8 cellular contexts compared by ENCODE assay signal in genomic region chr19:50486823-50487515, GRCh38. TPM values are rescaled to one million over a fixed set of nuclear protein-coding genes. Genes with fewer than 3 reads are reported as not detected.
DNase-seq lines count a peak whose midpoint lies in the region; ATAC-seq, FAIRE-seq and TF ChIP-seq lines count a peak whose summit lies in the region.

No MANE protein-coding gene starts in this region.

- FAIRE-seq in endothelial cell of umbilical vein (lab: Jason Lieb, UNC) = no peak

- no TSS peak for BruUV-seq in endothelial cell of umbilical vein (replicated peaks; lab: Mats Ljungman, UMichigan)

- H3K27ac ChIP-seq in BLaER1 treated with 17β-estradiol and CSF1 and Interleukin-3, amounts not matched to agents 10 nM and 100 nM = peak overlapping the region; percentile 56 to 87 (median 80); a peak in 21 of 22 replicates
- H3K27ac ChIP-seq in endothelial cell of umbilical vein (ENCODE audit: insufficient read depth, low read depth, low read length) = no peak overlapping the region
- peak overlapping the region; percentile 36 for H3K27ac ChIP-seq in skeletal muscle tissue (ENCODE audit: low read depth, low read length)

- H3K36me3 ChIP-seq in BLaER1 treated with 17β-estradiol and CSF1 and Interleukin-3, amounts not matched to agents 10 nM and 100 nM = no peaks in the 10 kb centered on the region
- peaks cover 0 to 6% of the 10 kb centered on the region in 2 experiments for H3K36me3 ChIP-seq in endothelial cell of umbilical vein (ENCODE audit: control insufficient read depth in 2 of 2, extremely low read depth in 1 of 2, insufficient read depth in 2 of 2, low read length in 2 of 2)
- peaks cover 17 to 21% (median 19%) of the 10 kb centered on the region in 3 donors for H3K36me3 ChIP-seq in skeletal muscle tissue (ENCODE audit: control insufficient read depth in 3 of 3, insufficient read depth in 3 of 3, low read length in 3 of 3)

- H3K4me1 ChIP-seq in BLaER1 treated with 17β-estradiol and CSF1 and Interleukin-3, amounts not matched to agents 10 nM and 100 nM = peaks cover 42 to 76% (median 66%) of the 10 kb centered on the region in 10 experiments
- H3K4me1 ChIP-seq in endothelial cell of umbilical vein (ENCODE audit: control insufficient read depth, extremely low read depth, insufficient read depth, low read length) (no peaks in the 10 kb centered on the region), skeletal muscle tissue (ENCODE audit: control insufficient read depth in 3 of 3, insufficient read depth in 3 of 3, low read length in 3 of 3) (peaks cover 16 to 48% (median 26%) of the 10 kb centered on the region in 3 donors)

- peaks cover 0 to 2% (median 0%) of the 10 kb centered on the region in 11 experiments; a peak in 2 of 22 replicates for H3K27me3 ChIP-seq in BLaER1 treated with 17β-estradiol and CSF1 and Interleukin-3, amounts not matched to agents 10 nM and 100 nM
- H3K27me3 ChIP-seq in endothelial cell of umbilical vein (ENCODE audit: control insufficient read depth in 2 of 2, insufficient read depth in 2 of 2, low read length in 2 of 2) = peaks cover 9 to 10% of the 10 kb centered on the region in 2 experiments
- no peaks in the 10 kb centered on the region for H3K27me3 ChIP-seq in skeletal muscle tissue (ENCODE audit: control insufficient read depth in 3 of 3, insufficient read depth in 3 of 3, low read length in 3 of 3)

- H3K79me2 ChIP-seq in endothelial cell of umbilical vein (ENCODE audit: control insufficient read depth, insufficient read depth, low read length) = no peaks in the 10 kb centered on the region

- intact Hi-C loops in endothelial cell of umbilical vein (cut with micrococcal nuclease) = no loop called here

- peak overlapping the region; percentile 65 to 93 (median 84) for H3K4me2 ChIP-seq in BLaER1 treated with 17β-estradiol and CSF1 and Interleukin-3, amounts not matched to agents 10 nM and 100 nM
- H3K4me2 ChIP-seq in endothelial cell of umbilical vein (ENCODE audit: insufficient read depth, low read length) = no peak overlapping the region

- no peak for TF ChIP-seq POLR2A in endothelial cell of umbilical vein (IDR thresholded peaks at IDR 0.05; ENCODE audit: low read depth, low read length)

- no peak overlapping the region for H2AFZ ChIP-seq in endothelial cell of umbilical vein (ENCODE audit: low read depth, low read length)

- H3K9me3 ChIP-seq in BLaER1 treated with 17β-estradiol and CSF1 and Interleukin-3, amounts not matched to agents 10 nM and 100 nM (replicated peaks in 1 of 11) = peaks cover 11 to 19% (median 15%) of the 10 kb centered on the region in 11 experiments; a peak in 20 of 22 replicates
- H3K9me3 ChIP-seq in endothelial cell of umbilical vein (replicated peaks; ENCODE audit: control insufficient read depth, insufficient read depth, low read length) = no peaks in the 10 kb centered on the region
- H3K9me3 ChIP-seq in skeletal muscle tissue (ENCODE audit: control insufficient read depth in 3 of 3, low read length in 3 of 3) = peaks cover 0 to 7% (median 0%) of the 10 kb centered on the region in 3 donors

- no peak for ATAC-seq in GM19328 (IDR thresholded peaks at IDR 0.05; ENCODE audit: unreplicated experiment)

- H4K20me1 ChIP-seq in BLaER1 treated with 17β-estradiol and CSF1 and Interleukin-3, amounts not matched to agents 10 nM and 100 nM = no peaks in the 10 kb centered on the region
- no peaks in the 10 kb centered on the region for H4K20me1 ChIP-seq in endothelial cell of umbilical vein (replicated peaks; ENCODE audit: control insufficient read depth, extremely low read depth, insufficient read depth, low read length)

- dilution Hi-C loops in endothelial cell of umbilical vein (cut with MboI; ENCODE audit: extremely low pct_ligation_motif_present, low sequenced_read_pairs) = no loop called here

- H3K4me3 ChIP-seq in BLaER1 treated with 17β-estradiol and CSF1 and Interleukin-3, amounts not matched to agents 10 nM and 100 nM = peak overlapping the region in 5 of 10 experiments; percentile 22 to 40 (median 29); a peak in 4 of 20 replicates
- H3K4me3 ChIP-seq in WI38 (ENCODE audit: low read depth, low read length) (no peak overlapping the region), endothelial cell of umbilical vein (replicated peaks in 1 of 3; ENCODE audit: insufficient read depth in 1 of 3, low read depth in 1 of 3, low read length in 3 of 3) (no peak overlapping the region), skeletal muscle tissue (ENCODE audit: low read length in 3 of 3) (no peak overlapping the region)

- CTCF ChIA-PET in endothelial cell of umbilical vein (lab: Charles Lee) = interaction anchor here (0.7 to 1.7 kb wide), 5 partner anchors 8 to 130 kb away, joined by 3 to 6 read pairs (median 4); partner anchors contain the start of gene JOSD2

- H3K9me1 ChIP-seq in endothelial cell of umbilical vein (replicated peaks; ENCODE audit: control insufficient read depth, extremely low read depth, insufficient read depth, low read length) = no peaks in the 10 kb centered on the region

- peak; percentile 17; the same call in 1 of the 2 replicates for TF ChIP-seq CTCF in WI38 (IDR thresholded peaks at IDR 0.05; ENCODE audit: low read depth, low read length)
- peak; percentile 48 to 65 for TF ChIP-seq CTCF in endothelial cell of umbilical vein (IDR thresholded peaks at IDR 0.05; ENCODE audit: extremely low read depth in 1 of 2, insufficient read depth in 1 of 2, low read depth in 1 of 2, low read length in 2 of 2)

- POLR2A ChIA-PET in endothelial cell of umbilical vein (lab: Charles Lee) = no interaction called here

- peak; percentile 21 for DNase-seq in HK-2 (ENCODE audit: unreplicated experiment)
- peak; percentile 15 for DNase-seq in endothelial cell of umbilical vein (ENCODE audit: low read depth, low spot score)
- no peak for DNase-seq in NCI-H128 (lab: John Stamatoyannopoulos, UW; ENCODE audit: unreplicated experiment)
- DNase-seq in AG08396 (ENCODE audit: low spot score) = no peak

- peak overlapping the region in 10 of 11 experiments; percentile 17 to 78 (median 62); a peak in 13 of 22 replicates for H3K9ac ChIP-seq in BLaER1 treated with 17β-estradiol and CSF1 and Interleukin-3, amounts not matched to agents 10 nM and 100 nM
- no peak overlapping the region for H3K9ac ChIP-seq in endothelial cell of umbilical vein (replicated peaks; ENCODE audit: extremely low read depth, insufficient read depth, low read length)
- H3K9ac ChIP-seq in skeletal muscle tissue (ENCODE audit: low read depth in 1 of 3, low read length in 3 of 3) = no peak overlapping the region

TF ChIP-seq in endothelial cell of umbilical vein, 7 proteins besides CTCF, POLR2A, EP300 and RAD21 (continues in another document):
- TF ChIP-seq FOS (IDR thresholded peaks at IDR 0.05; ENCODE audit: borderline replicate concordance, insufficient read depth, low read length) = no peak

RNA-seq across cellular contexts. Expression of gene GARIN5A, which starts 10.3 kb away (rescaled TPM):
- total RNA-seq in endothelial cell of umbilical vein = 0.44 and 0.62 TPM in 2 replicates
- polyA plus RNA-seq in endothelial cell of umbilical vein = 0.65 and 0.76 TPM in 2 replicates
- 0.23 and 0.45 TPM in 2 replicates for polyA plus RNA-seq in endothelial cell of umbilical vein (2011; cell fraction: cytosol; rRNA removed)
- polyA plus RNA-seq in endothelial cell of umbilical vein (2011; cell fraction: nucleus; rRNA removed) = 0.11 and 0.16 TPM in 2 replicates
- 0.43 and 0.86 TPM in 2 replicates for polyA plus RNA-seq in endothelial cell of umbilical vein (2012)
- not detected in 2 replicates for polyA minus RNA-seq in endothelial cell of umbilical vein
- polyA minus RNA-seq in endothelial cell of umbilical vein (2011; cell fraction: cytosol; rRNA and poly(A)+ RNA removed) = 7.6 TPM
- 0.48 TPM in 1 of 2 replicates, not detected in the other for polyA minus RNA-seq in endothelial cell of umbilical vein (2011; cell fraction: nucleus; rRNA and poly(A)+ RNA removed)
- total RNA-seq in skeletal muscle tissue = 0.52 TPM

RNA-seq across cellular contexts. Expression of gene EMC10, which starts 10.7 kb away (rescaled TPM):
- total RNA-seq in endothelial cell of umbilical vein (101 and 106 TPM in 2 replicates), skeletal muscle tissue (29.2 TPM)
- polyA plus RNA-seq in endothelial cell of umbilical vein = 111 and 141 TPM in 2 replicates
- polyA plus RNA-seq in endothelial cell of umbilical vein (2011; cell fraction: cytosol; rRNA removed) = 68.0 and 101 TPM in 2 replicates
- polyA plus RNA-seq in endothelial cell of umbilical vein (2011; cell fraction: nucleus; rRNA removed) = 35.8 and 36.7 TPM in 2 replicates
- polyA plus RNA-seq in endothelial cell of umbilical vein (2012) = 62.1 and 94.2 TPM in 2 replicates
- polyA minus RNA-seq in endothelial cell of umbilical vein = 27.7 and 34.0 TPM in 2 replicates
- 45.2 TPM for polyA minus RNA-seq in endothelial cell of umbilical vein (2011; cell fraction: cytosol; rRNA and poly(A)+ RNA removed)
- polyA minus RNA-seq in endothelial cell of umbilical vein (2011; cell fraction: nucleus; rRNA and poly(A)+ RNA removed) = 8.0 and 18.2 TPM in 2 replicates

RNA-seq across cellular contexts. Expression of gene JOSD2, which starts 24.0 kb away (rescaled TPM):
- total RNA-seq in endothelial cell of umbilical vein (33.8 and 37.4 TPM in 2 replicates), skeletal muscle tissue (13.0 TPM)
- polyA plus RNA-seq in endothelial cell of umbilical vein = 62.8 and 103 TPM in 2 replicates
- polyA plus RNA-seq in endothelial cell of umbilical vein (2011; cell fraction: cytosol; rRNA removed) = 21.3 and 39.0 TPM in 2 replicates
- polyA plus RNA-seq in endothelial cell of umbilical vein (2011; cell fraction: nucleus; rRNA removed) = 13.0 and 13.9 TPM in 2 replicates
- polyA plus RNA-seq in endothelial cell of umbilical vein (2012) = 20.5 and 47.5 TPM in 2 replicates
- polyA minus RNA-seq in endothelial cell of umbilical vein = 4.4 and 9.4 TPM in 2 replicates
- 16.5 TPM for polyA minus RNA-seq in endothelial cell of umbilical vein (2011; cell fraction: cytosol; rRNA and poly(A)+ RNA removed)
- polyA minus RNA-seq in endothelial cell of umbilical vein (2011; cell fraction: nucleus; rRNA and poly(A)+ RNA removed) = 3.7 and 4.0 TPM in 2 replicates

RNA-seq across cellular contexts. Expression of gene ASPDH, which starts 26.7 kb away (rescaled TPM):
- total RNA-seq in endothelial cell of umbilical vein = not detected in 2 replicates
- not detected in 2 replicates for polyA plus RNA-seq in endothelial cell of umbilical vein
- polyA plus RNA-seq in endothelial cell of umbilical vein (2011; cell fraction: cytosol; rRNA removed) = not detected in 2 replicates
- polyA plus RNA-seq in endothelial cell of umbilical vein (2011; cell fraction: nucleus; rRNA removed) = not detected in 2 replicates
- polyA plus RNA-seq in endothelial cell of umbilical vein (2012) = not detected in 2 replicates
- not detected in 2 replicates for polyA minus RNA-seq in endothelial cell of umbilical vein
- not detected for polyA minus RNA-seq in endothelial cell of umbilical vein (2011; cell fraction: cytosol; rRNA and poly(A)+ RNA removed)
- not detected in 2 replicates for polyA minus RNA-seq in endothelial cell of umbilical vein (2011; cell fraction: nucleus; rRNA and poly(A)+ RNA removed)
- total RNA-seq in skeletal muscle tissue = not detected

RNA-seq across cellular contexts. Expression of gene MYBPC2, which starts 54.3 kb away (rescaled TPM):
- not detected in 2 replicates for total RNA-seq in endothelial cell of umbilical vein
- 0.03 TPM in 1 of 2 replicates, not detected in the other for polyA plus RNA-seq in endothelial cell of umbilical vein
- polyA plus RNA-seq in endothelial cell of umbilical vein (2011; cell fraction: cytosol; rRNA removed) = not detected in 2 replicates
- polyA plus RNA-seq in endothelial cell of umbilical vein (2011; cell fraction: nucleus; rRNA removed) = not detected in 2 replicates
- polyA plus RNA-seq in endothelial cell of umbilical vein (2012) = not detected in 2 replicates
- not detected in 2 replicates for polyA minus RNA-seq in endothelial cell of umbilical vein
- polyA minus RNA-seq in endothelial cell of umbilical vein (2011; cell fraction: cytosol; rRNA and poly(A)+ RNA removed) = not detected
- not detected in 2 replicates for polyA minus RNA-seq in endothelial cell of umbilical vein (2011; cell fraction: nucleus; rRNA and poly(A)+ RNA removed)
- 119 TPM for total RNA-seq in skeletal muscle tissue

Comparison
In these comparisons a context has a peak if more than half of its experiments do, and no peak if none do; other contexts are left out.
1. H3K9ac ChIP-seq: peak in BLaER1 treated with 17β-estradiol and CSF1 and Interleukin-3, amounts not matched to agents 10 nM and 100 nM (10 of 11); none in endothelial cell of umbilical vein (single experiment) and skeletal muscle tissue (0 of 3).
2. DNase-seq: peak in HK-2 (single experiment) and endothelial cell of umbilical vein (single experiment); none in NCI-H128 (single experiment) and AG08396 (single experiment).